Comparison of ENCODE assay signal across 1 cellular context in genomic region chr11:2870955-2871720, GRCh38.
TF ChIP-seq lines count a peak whose summit lies in the region.

No MANE protein-coding gene starts in this region.

TF ChIP-seq in WTC11, 78 proteins besides CTCF, POLR2A, EP300 and RAD21 (continued from another document):
- TF ChIP-seq AR (CRISPR knock-in tag; IDR thresholded peaks at IDR 0.05) (no peak), E2F1 (CRISPR knock-in tag; IDR thresholded peaks at IDR 0.05) (no peak), SOX15 (CRISPR knock-in tag; IDR thresholded peaks at IDR 0.05) (no peak), ATF1 (CRISPR knock-in tag; IDR thresholded peaks at IDR 0.05) (no peak), ZNF317 (CRISPR knock-in tag; IDR thresholded peaks at IDR 0.05; ENCODE audit: borderline replicate concordance, low read depth) (no peak), TCF7 (CRISPR knock-in tag; IDR thresholded peaks at IDR 0.05; ENCODE audit: low read depth) (no peak)
